8 cellular contexts compared by ENCODE assay signal in the genomic region with DNA sequence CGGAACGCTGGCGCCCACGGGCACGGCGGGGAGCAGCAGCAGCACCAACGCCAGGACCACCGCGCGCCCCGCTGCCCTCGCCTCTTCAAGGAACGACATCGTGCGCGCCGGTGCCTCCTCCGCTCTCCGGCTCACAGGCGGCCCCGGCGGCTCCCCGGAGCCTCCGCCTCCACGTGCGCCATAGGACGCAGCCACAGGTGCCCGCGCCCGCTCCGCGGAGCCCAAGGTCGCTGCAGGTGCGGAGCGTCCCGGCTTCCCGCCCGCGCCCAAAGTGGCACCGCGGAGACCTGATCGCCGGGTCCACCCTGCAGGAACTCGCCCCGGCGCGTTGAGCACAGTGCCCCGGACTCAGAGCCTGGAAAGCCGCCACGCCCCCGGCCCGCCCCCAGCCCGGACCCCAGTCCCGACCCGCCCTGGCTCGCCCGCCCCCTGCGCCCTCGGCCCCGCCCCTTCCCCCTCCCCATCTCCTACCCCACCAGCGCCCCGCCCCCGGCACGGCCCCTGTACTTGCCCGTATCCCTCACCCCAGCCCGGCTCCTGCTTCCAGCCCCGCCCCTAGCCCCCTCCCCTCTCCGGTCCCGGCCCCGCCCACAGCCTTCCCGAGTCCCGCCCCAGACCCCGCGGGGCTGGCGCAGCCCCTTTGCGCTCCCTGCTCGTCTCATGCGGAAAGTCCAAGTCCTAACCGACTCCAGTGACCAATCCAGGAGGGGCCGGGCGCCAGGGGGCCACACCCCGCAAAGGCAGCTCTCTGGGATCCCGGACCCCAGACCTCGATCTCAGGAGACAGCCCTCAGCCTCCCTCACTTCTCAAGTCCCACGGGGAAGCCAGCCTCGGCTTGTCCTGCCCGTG. TPM values are rescaled to one million over a fixed set of nuclear protein-coding genes. Genes with fewer than 3 reads are reported as not detected.
DNase-seq lines count a peak whose midpoint lies in the region; ATAC-seq and TF ChIP-seq lines count a peak whose summit lies in the region.

A gene with protein sequence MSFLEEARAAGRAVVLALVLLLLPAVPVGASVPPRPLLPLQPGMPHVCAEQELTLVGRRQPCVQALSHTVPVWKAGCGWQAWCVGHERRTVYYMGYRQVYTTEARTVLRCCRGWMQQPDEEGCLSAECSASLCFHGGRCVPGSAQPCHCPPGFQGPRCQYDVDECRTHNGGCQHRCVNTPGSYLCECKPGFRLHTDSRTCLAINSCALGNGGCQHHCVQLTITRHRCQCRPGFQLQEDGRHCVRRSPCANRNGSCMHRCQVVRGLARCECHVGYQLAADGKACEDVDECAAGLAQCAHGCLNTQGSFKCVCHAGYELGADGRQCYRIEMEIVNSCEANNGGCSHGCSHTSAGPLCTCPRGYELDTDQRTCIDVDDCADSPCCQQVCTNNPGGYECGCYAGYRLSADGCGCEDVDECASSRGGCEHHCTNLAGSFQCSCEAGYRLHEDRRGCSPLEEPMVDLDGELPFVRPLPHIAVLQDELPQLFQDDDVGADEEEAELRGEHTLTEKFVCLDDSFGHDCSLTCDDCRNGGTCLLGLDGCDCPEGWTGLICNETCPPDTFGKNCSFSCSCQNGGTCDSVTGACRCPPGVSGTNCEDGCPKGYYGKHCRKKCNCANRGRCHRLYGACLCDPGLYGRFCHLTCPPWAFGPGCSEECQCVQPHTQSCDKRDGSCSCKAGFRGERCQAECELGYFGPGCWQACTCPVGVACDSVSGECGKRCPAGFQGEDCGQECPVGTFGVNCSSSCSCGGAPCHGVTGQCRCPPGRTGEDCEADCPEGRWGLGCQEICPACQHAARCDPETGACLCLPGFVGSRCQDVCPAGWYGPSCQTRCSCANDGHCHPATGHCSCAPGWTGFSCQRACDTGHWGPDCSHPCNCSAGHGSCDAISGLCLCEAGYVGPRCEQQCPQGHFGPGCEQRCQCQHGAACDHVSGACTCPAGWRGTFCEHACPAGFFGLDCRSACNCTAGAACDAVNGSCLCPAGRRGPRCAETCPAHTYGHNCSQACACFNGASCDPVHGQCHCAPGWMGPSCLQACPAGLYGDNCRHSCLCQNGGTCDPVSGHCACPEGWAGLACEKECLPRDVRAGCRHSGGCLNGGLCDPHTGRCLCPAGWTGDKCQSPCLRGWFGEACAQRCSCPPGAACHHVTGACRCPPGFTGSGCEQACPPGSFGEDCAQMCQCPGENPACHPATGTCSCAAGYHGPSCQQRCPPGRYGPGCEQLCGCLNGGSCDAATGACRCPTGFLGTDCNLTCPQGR (N-terminal part only) (minus strand): TSS at position 339 of the 850 bp plus-strand sequence. CDS start 240 bp downstream, at position 99.

- peak in 1 of 3 donors; percentile 53 for DNase-seq in CD4-positive, CD25-positive, alpha-beta regulatory T cell
- DNase-seq in NB4 (ENCODE audit: low read depth) = peak; percentile 71
- peak; percentile 63 for DNase-seq in activated CD4-positive, alpha-beta memory T cell treated with anti-CD3 and anti-CD28 coated beads for 36 hours
- peak; percentile 48 for DNase-seq in effector CD4-positive, alpha-beta T cell
- DNase-seq in naive thymus-derived CD4-positive, alpha-beta T cell = peak in 4 of 9 donors; percentile 28 to 59 (median 36)
- no peak for DNase-seq in superior temporal gyrus (ENCODE audit: extremely low spot score)

- CTCF ChIA-PET in activated CD4-positive, alpha-beta memory T cell treated with anti-CD3 and anti-CD28 coated beads for 36 hours (lab: Charles Lee) = no interaction called here
- CTCF ChIA-PET in naive thymus-derived CD4-positive, alpha-beta T cell (lab: Charles Lee) = interaction anchor here (1.6 kb wide), 1 partner anchor 9 kb away, joined by 4 read pairs; no protein-coding TSS in a partner anchor

- TF ChIP-seq CTCF in NB4 (IDR thresholded peaks at IDR 0.05; ENCODE audit: low read depth, low read length) = no peak

- H3K4me1 ChIP-seq in CD4-positive, CD25-positive, alpha-beta regulatory T cell (ENCODE audit: control insufficient read depth, insufficient read depth, low read length, poor library complexity, severe bottlenecking) = peaks cover 16% of the 10 kb centered on the region
- peaks cover 0 to 9% of the 10 kb centered on the region in 2 donors for H3K4me1 ChIP-seq in naive thymus-derived CD4-positive, alpha-beta T cell (ENCODE audit: control insufficient read depth in 2 of 2, insufficient read depth in 2 of 2, low read length in 2 of 2)

- ATAC-seq in CD4-positive, CD25-positive, alpha-beta regulatory T cell (ENCODE audit: low read depth in 2 of 2) = peak in 1 of 2 donors; percentile 46
- ATAC-seq in naive thymus-derived CD4-positive, alpha-beta T cell = peak; percentile 75
- peak; percentile 38 for ATAC-seq in stimulated activated memory B cell treated with anti-CD40 and anti-IgM and Interleukin-4, amounts not matched to agents 10 μg/mL and 1 μg/mL and 100 μg/mL, for 72 hours
- ATAC-seq in HG03354 (IDR thresholded peaks at IDR 0.05; ENCODE audit: poor library complexity, severe bottlenecking, unreplicated experiment) = no peak

- peaks cover 0 to 3% (median 0%) of the 10 kb centered on the region in 7 donors for H3K9me3 Mint-ChIP-seq in CD4-positive, CD25-positive, alpha-beta regulatory T cell
- no peaks in the 10 kb centered on the region for H3K9me3 Mint-ChIP-seq in activated CD4-positive, alpha-beta memory T cell treated with anti-CD3 and anti-CD28 coated beads for 36 hours
- H3K9me3 Mint-ChIP-seq in naive thymus-derived CD4-positive, alpha-beta T cell = no peaks in the 10 kb centered on the region
- no peaks in the 10 kb centered on the region for H3K9me3 Mint-ChIP-seq in stimulated activated memory B cell treated with anti-CD40 and anti-IgM and Interleukin-4, amounts not matched to agents 10 μg/mL and 1 μg/mL and 100 μg/mL, for 72 hours

- no peaks in the 10 kb centered on the region for H3K27me3 ChIP-seq in CD4-positive, CD25-positive, alpha-beta regulatory T cell (ENCODE audit: control insufficient read depth, insufficient read depth, low read length)
- no peaks in the 10 kb centered on the region for H3K27me3 ChIP-seq in naive thymus-derived CD4-positive, alpha-beta T cell (ENCODE audit: control insufficient read depth in 2 of 2, insufficient read depth in 2 of 2, low read length in 2 of 2)

- H3K27me3 Mint-ChIP-seq in CD4-positive, CD25-positive, alpha-beta regulatory T cell = peaks cover 41% of the 10 kb centered on the region
- H3K27me3 Mint-ChIP-seq in activated CD4-positive, alpha-beta memory T cell treated with anti-CD3 and anti-CD28 coated beads for 36 hours = peaks cover 16% of the 10 kb centered on the region
- peaks cover 0 to 34% (median 6%) of the 10 kb centered on the region in 5 donors for H3K27me3 Mint-ChIP-seq in naive thymus-derived CD4-positive, alpha-beta T cell
- peaks cover 74% of the 10 kb centered on the region for H3K27me3 Mint-ChIP-seq in stimulated activated memory B cell treated with anti-CD40 and anti-IgM and Interleukin-4, amounts not matched to agents 10 μg/mL and 1 μg/mL and 100 μg/mL, for 72 hours

- no peak within 1 kb of the TSS for H3K27ac ChIP-seq in CD4-positive, CD25-positive, alpha-beta regulatory T cell (ENCODE audit: insufficient read depth, low read length, poor library complexity, severe bottlenecking)
- no peak within 1 kb of the TSS for H3K27ac ChIP-seq in naive thymus-derived CD4-positive, alpha-beta T cell (ENCODE audit: low read depth, low read length)

- POLR2A ChIA-PET in activated CD4-positive, alpha-beta memory T cell treated with anti-CD3 and anti-CD28 coated beads for 36 hours (lab: Charles Lee) = no interaction called here
- POLR2A ChIA-PET in naive thymus-derived CD4-positive, alpha-beta T cell (lab: Charles Lee) = interaction anchor here (1.1 kb wide), 1 partner anchor 10 kb away, joined by 3 read pairs; no protein-coding TSS in a partner anchor

- no peak for TF ChIP-seq POLR2A in NB4 (IDR thresholded peaks at IDR 0.05; ENCODE audit: extremely low read depth, insufficient read length)

- H3K4me3 Mint-ChIP-seq in CD4-positive, CD25-positive, alpha-beta regulatory T cell = peak within 1 kb of the TSS; percentile 56 to 80 (median 64)
- H3K4me3 Mint-ChIP-seq in activated CD4-positive, alpha-beta memory T cell treated with anti-CD3 and anti-CD28 coated beads for 36 hours = peak within 1 kb of the TSS; percentile 52
- peak within 1 kb of the TSS; percentile 30 to 86 (median 80) for H3K4me3 Mint-ChIP-seq in naive thymus-derived CD4-positive, alpha-beta T cell
- peak within 1 kb of the TSS; percentile 73 for H3K4me3 Mint-ChIP-seq in stimulated activated memory B cell treated with anti-CD40 and anti-IgM and Interleukin-4, amounts not matched to agents 10 μg/mL and 1 μg/mL and 100 μg/mL, for 72 hours

- H3K27ac Mint-ChIP-seq in CD4-positive, CD25-positive, alpha-beta regulatory T cell = no peak within 1 kb of the TSS
- no peak within 1 kb of the TSS for H3K27ac Mint-ChIP-seq in activated CD4-positive, alpha-beta memory T cell treated with anti-CD3 and anti-CD28 coated beads for 36 hours
- peak within 1 kb of the TSS in 2 of 9 donors; percentile 20 to 42 for H3K27ac Mint-ChIP-seq in naive thymus-derived CD4-positive, alpha-beta T cell
- no peak within 1 kb of the TSS for H3K27ac Mint-ChIP-seq in stimulated activated memory B cell treated with anti-CD40 and anti-IgM and Interleukin-4, amounts not matched to agents 10 μg/mL and 1 μg/mL and 100 μg/mL, for 72 hours

- no peaks in the 10 kb centered on the region for H3K36me3 Mint-ChIP-seq in CD4-positive, CD25-positive, alpha-beta regulatory T cell
- H3K36me3 Mint-ChIP-seq in activated CD4-positive, alpha-beta memory T cell treated with anti-CD3 and anti-CD28 coated beads for 36 hours = no peaks in the 10 kb centered on the region
- H3K36me3 Mint-ChIP-seq in naive thymus-derived CD4-positive, alpha-beta T cell = no peaks in the 10 kb centered on the region
- no peaks in the 10 kb centered on the region for H3K36me3 Mint-ChIP-seq in stimulated activated memory B cell treated with anti-CD40 and anti-IgM and Interleukin-4, amounts not matched to agents 10 μg/mL and 1 μg/mL and 100 μg/mL, for 72 hours

- H3K4me1 Mint-ChIP-seq in CD4-positive, CD25-positive, alpha-beta regulatory T cell = peaks cover 0 to 16% (median 0%) of the 10 kb centered on the region in 4 donors
- peaks cover 7% of the 10 kb centered on the region for H3K4me1 Mint-ChIP-seq in activated CD4-positive, alpha-beta memory T cell treated with anti-CD3 and anti-CD28 coated beads for 36 hours (ENCODE audit: low read depth)
- H3K4me1 Mint-ChIP-seq in naive thymus-derived CD4-positive, alpha-beta T cell = peaks cover 0 to 10% (median 10%) of the 10 kb centered on the region in 7 donors
- peaks cover 14% of the 10 kb centered on the region for H3K4me1 Mint-ChIP-seq in stimulated activated memory B cell treated with anti-CD40 and anti-IgM and Interleukin-4, amounts not matched to agents 10 μg/mL and 1 μg/mL and 100 μg/mL, for 72 hours

- intact Hi-C loops in activated CD4-positive, alpha-beta memory T cell treated with anti-CD3 and anti-CD28 coated beads for 36 hours (cut with micrococcal nuclease) = no loop called here
- intact Hi-C loops in naive thymus-derived CD4-positive, alpha-beta T cell (cut with micrococcal nuclease) = loop anchor here in 1 of 2 donors (1.0 kb wide), 1 partner anchor 80 kb away; no protein-coding TSS in a partner anchor

- H3K9me3 ChIP-seq in CD4-positive, CD25-positive, alpha-beta regulatory T cell (ENCODE audit: control insufficient read depth in 2 of 2, low read length in 2 of 2) = no peaks in the 10 kb centered on the region
- H3K9me3 ChIP-seq in naive thymus-derived CD4-positive, alpha-beta T cell (ENCODE audit: control insufficient read depth in 2 of 3, low read length in 3 of 3) = no peaks in the 10 kb centered on the region

- H3K4me3 ChIP-seq in CD4-positive, CD25-positive, alpha-beta regulatory T cell (ENCODE audit: low read depth, low read length) = no peak within 1 kb of the TSS
- peak within 1 kb of the TSS; percentile 38 for H3K4me3 ChIP-seq in NB4 (ENCODE audit: low read depth, low read length)
- no peak within 1 kb of the TSS for H3K4me3 ChIP-seq in naive thymus-derived CD4-positive, alpha-beta T cell (ENCODE audit: low read length)

- H3K36me3 ChIP-seq in CD4-positive, CD25-positive, alpha-beta regulatory T cell (ENCODE audit: control insufficient read depth, insufficient read depth, low read length) = no peaks in the 10 kb centered on the region
- no peaks in the 10 kb centered on the region for H3K36me3 ChIP-seq in naive thymus-derived CD4-positive, alpha-beta T cell (ENCODE audit: control insufficient read depth in 2 of 3, insufficient read depth in 3 of 3, low read length in 3 of 3)

RNA-seq across cellular contexts. Expression of the gene that starts here (rescaled TPM):
- total RNA-seq in CD4-positive, CD25-positive, alpha-beta regulatory T cell = 123 TPM
- 1 to 10 TPM; 4.7 to 9.8 (median 6.5) TPM for polyA plus RNA-seq in CD4-positive, CD25-positive, alpha-beta regulatory T cell
- total RNA-seq in activated CD4-positive, alpha-beta memory T cell treated with anti-CD3 and anti-CD28 coated beads for 36 hours = 1 to 10 TPM; 6.8 to 9.8 TPM
- 100 to 1,000 TPM in 2 of 5 experiments, 10 to 100 TPM in 3; 14.6 to 209 (median 81.3) TPM for total RNA-seq in naive thymus-derived CD4-positive, alpha-beta T cell
- polyA plus RNA-seq in naive thymus-derived CD4-positive, alpha-beta T cell = 10 to 100 TPM in 1 of 2 donors, 1 to 10 TPM in 1; 1.9 to 10.1 TPM
